Comparison of ENCODE assay signal across 1 cellular context in the genomic region with DNA sequence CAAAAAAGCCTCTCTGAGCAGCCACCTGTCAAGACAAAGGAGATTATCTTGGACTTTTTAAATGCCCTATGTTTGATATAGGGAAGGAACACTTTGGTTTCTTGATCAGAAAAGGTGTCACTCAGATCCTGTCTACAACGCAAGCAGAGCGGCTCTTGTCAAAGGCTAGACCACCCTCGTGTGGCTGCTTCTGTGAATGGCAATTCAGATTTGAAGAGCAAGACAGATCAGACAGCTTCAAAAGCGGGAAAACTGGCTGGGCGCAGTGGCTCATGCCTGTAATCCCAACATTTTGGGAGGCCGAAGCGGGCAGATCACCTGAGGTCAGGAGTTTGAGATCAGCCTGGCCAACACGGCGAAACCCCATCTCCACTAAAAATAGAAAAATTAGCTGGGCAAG.
TF ChIP-seq lines count a peak whose summit lies in the region.

No MANE protein-coding gene starts in this region.

TF ChIP-seq in HepG2, 621 proteins besides CTCF, POLR2A, EP300 and RAD21 (continued from another document):
- TF ChIP-seq HDAC2 (CRISPR knock-in tag; IDR thresholded peaks at IDR 0.05) (no peak), ZNF230 (CRISPR knock-in tag; IDR thresholded peaks at IDR 0.05) (no peak), ZFX (CRISPR knock-in tag; IDR thresholded peaks at IDR 0.05; ENCODE audit: low read depth) (0 out of 2 replicates have a peak, but pooled peaks have one; percentile 33), FLYWCH1 (CRISPR knock-in tag; IDR thresholded peaks at IDR 0.05) (no peak), KDM2A (CRISPR knock-in tag; IDR thresholded peaks at IDR 0.05; ENCODE audit: borderline replicate concordance, low read depth) (peak; percentile 50; the same call in 1 of the 2 replicates), PHB2 (IDR thresholded peaks at IDR 0.05; ENCODE audit: partially characterized antibody) (no peak)
- TF ChIP-seq, protein P1, sequence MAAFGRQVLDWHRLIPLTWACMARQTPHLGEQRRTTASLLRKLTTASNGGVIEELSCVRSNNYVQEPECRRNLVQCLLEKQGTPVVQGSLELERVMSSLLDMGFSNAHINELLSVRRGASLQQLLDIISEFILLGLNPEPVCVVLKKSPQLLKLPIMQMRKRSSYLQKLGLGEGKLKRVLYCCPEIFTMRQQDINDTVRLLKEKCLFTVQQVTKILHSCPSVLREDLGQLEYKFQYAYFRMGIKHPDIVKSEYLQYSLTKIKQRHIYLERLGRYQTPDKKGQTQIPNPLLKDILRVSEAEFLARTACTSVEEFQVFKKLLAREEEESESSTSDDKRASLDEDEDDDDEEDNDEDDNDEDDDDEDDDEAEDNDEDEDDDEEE (CRISPR knock-in tag; IDR thresholded peaks at IDR 0.05), result no peak
